In genomic region chr19:34859823-34860736, GRCh38 we compare ENCODE assay signal across 8 cellular contexts.
DNase-seq lines count a peak whose midpoint lies in the region; ATAC-seq, FAIRE-seq and TF ChIP-seq lines count a peak whose summit lies in the region.
"Not testable (repeated sequence)": the region's sequence is repeated elsewhere in the genome, so short reads cannot be mapped to it uniquely, and the experiment has no call there.

No MANE protein-coding gene starts in this region.

- peak; percentile 35 for DNase-seq in NCI-H2171 treated with DMSO at 0.1 percent for 48 hours (lab: John Stamatoyannopoulos, UW)
- not testable (repeated sequence) for DNase-seq in WTC11 (ENCODE audit: low spot score); epithelial cell of prostate (ENCODE audit: low read depth, low spot score); left lung; pancreas; type B pancreatic cell (ENCODE audit: extremely low spot score, unreplicated experiment)
- peak; percentile 2 for DNase-seq in activated naive CD8-positive, alpha-beta T cell treated with anti-CD3 and anti-CD28 coated beads for 36 hours

- not testable (repeated sequence) for H3K9me2 ChIP-seq in DOHH2 (replicated peaks; ENCODE audit: control insufficient read depth, low read length)

- peaks cover 16% of the 10 kb centered on the region for H3K9me3 Mint-ChIP-seq in WTC11
- H3K9me3 Mint-ChIP-seq in activated naive CD8-positive, alpha-beta T cell treated with anti-CD3 and anti-CD28 coated beads for 36 hours; type B pancreatic cell: not testable (repeated sequence)

- peaks cover 15% of the 10 kb centered on the region for H3K4me1 Mint-ChIP-seq in WTC11
- peaks cover 41% of the 10 kb centered on the region for H3K4me1 Mint-ChIP-seq in activated naive CD8-positive, alpha-beta T cell treated with anti-CD3 and anti-CD28 coated beads for 36 hours
- H3K4me1 Mint-ChIP-seq in type B pancreatic cell (ENCODE audit: unreplicated experiment): not testable (repeated sequence)

- peaks cover 14% of the 10 kb centered on the region for H3K36me3 Mint-ChIP-seq in WTC11
- H3K36me3 Mint-ChIP-seq in activated naive CD8-positive, alpha-beta T cell treated with anti-CD3 and anti-CD28 coated beads for 36 hours: peaks cover 14% of the 10 kb centered on the region
- not testable (repeated sequence) for H3K36me3 Mint-ChIP-seq in type B pancreatic cell

- not testable (repeated sequence) for H3K79me2 ChIP-seq in DOHH2 (ENCODE audit: control insufficient read depth, low read length)

- H3K4me1 ChIP-seq in DOHH2 (ENCODE audit: control insufficient read depth, low read length); left lung; pancreas: not testable (repeated sequence)

- 5 to 9% methylated on average over 28 to 29 of the region's 34 CpGs for WGBS in pancreas, 2 donors

- peak overlapping the region; percentile 57 for H3K4me2 ChIP-seq in DOHH2 (ENCODE audit: low read length)

- not testable (repeated sequence) for H3K27me3 ChIP-seq in DOHH2 (ENCODE audit: control insufficient read depth, low read length); left lung; pancreas

- H3K27ac Mint-ChIP-seq in WTC11: not testable (repeated sequence)
- H3K27ac Mint-ChIP-seq in activated naive CD8-positive, alpha-beta T cell treated with anti-CD3 and anti-CD28 coated beads for 36 hours: peak overlapping the region; percentile 88
- H3K27ac Mint-ChIP-seq in type B pancreatic cell: peak overlapping the region; percentile 90

- CTCF ChIA-PET in WTC11 (lab: Charles Lee): interaction anchor here (1.5 kb wide), 1 partner anchor 22 kb away, joined by 7 read pairs; no protein-coding TSS in a partner anchor

- H3K4me3 ChIP-seq in DOHH2 (ENCODE audit: low read length): peak overlapping the region; percentile 66
- peak overlapping the region; percentile 5 to 42 for H3K4me3 ChIP-seq in left lung
- peak overlapping the region in 3 of 4 donors; percentile 7 to 47 (median 38) for H3K4me3 ChIP-seq in pancreas

- H3K27ac ChIP-seq in DOHH2 (ENCODE audit: low read depth, low read length); pancreas: not testable (repeated sequence)
- H3K27ac ChIP-seq in epithelial cell of prostate (peak overlapping the region; percentile 15), left lung (peak overlapping the region in 1 of 2 donors; percentile 45)

- peak overlapping the region; percentile 96 for H3K4me3 Mint-ChIP-seq in WTC11
- H3K4me3 Mint-ChIP-seq in activated naive CD8-positive, alpha-beta T cell treated with anti-CD3 and anti-CD28 coated beads for 36 hours: peak overlapping the region; percentile 94
- H3K4me3 Mint-ChIP-seq in type B pancreatic cell: peak overlapping the region; percentile 96

- not testable (repeated sequence) for ATAC-seq in WTC11
- ATAC-seq in left lung (peak; percentile 47), pancreas (peak in 2 of 4 donors; percentile 39 to 68)

- intact Hi-C loops in left lung (cut with DNase I); pancreas (cut with DNase I): not testable (repeated sequence)

- H3K9me3 ChIP-seq in DOHH2 (ENCODE audit: control insufficient read depth, insufficient read depth, low read length); left lung; pancreas: not testable (repeated sequence)

- H3K27me3 Mint-ChIP-seq in WTC11 (ENCODE audit: low read depth): peaks cover 25% of the 10 kb centered on the region
- H3K27me3 Mint-ChIP-seq in activated naive CD8-positive, alpha-beta T cell treated with anti-CD3 and anti-CD28 coated beads for 36 hours; type B pancreatic cell: not testable (repeated sequence)

- H3F3A ChIP-seq in DOHH2 (ENCODE audit: control insufficient read depth, insufficient read depth): not testable (repeated sequence)

- H3K36me3 ChIP-seq in DOHH2 (ENCODE audit: control insufficient read depth, low read length); left lung; pancreas: not testable (repeated sequence)

- POLR2A ChIA-PET in WTC11 (lab: Charles Lee): not testable (repeated sequence)

- TF ChIP-seq CTCF in DOHH2 (IDR thresholded peaks at IDR 0.05; ENCODE audit: low read depth, low read length, poor library complexity, severe bottlenecking); WTC11 (IDR thresholded peaks at IDR 0.05); left lung (IDR thresholded peaks at IDR 0.05); pancreas (IDR thresholded peaks at IDR 0.05); type B pancreatic cell (conservative IDR thresholded peaks at IDR 0.05): not testable (repeated sequence)

- H4K20me1 ChIP-seq in DOHH2 (ENCODE audit: control insufficient read depth, insufficient read depth, low read depth, low read length): not testable (repeated sequence)

- FAIRE-seq in pancreas (lab: Jason Lieb, UNC): not testable (repeated sequence)
